17 cellular contexts compared by ENCODE assay signal in the genomic region with DNA sequence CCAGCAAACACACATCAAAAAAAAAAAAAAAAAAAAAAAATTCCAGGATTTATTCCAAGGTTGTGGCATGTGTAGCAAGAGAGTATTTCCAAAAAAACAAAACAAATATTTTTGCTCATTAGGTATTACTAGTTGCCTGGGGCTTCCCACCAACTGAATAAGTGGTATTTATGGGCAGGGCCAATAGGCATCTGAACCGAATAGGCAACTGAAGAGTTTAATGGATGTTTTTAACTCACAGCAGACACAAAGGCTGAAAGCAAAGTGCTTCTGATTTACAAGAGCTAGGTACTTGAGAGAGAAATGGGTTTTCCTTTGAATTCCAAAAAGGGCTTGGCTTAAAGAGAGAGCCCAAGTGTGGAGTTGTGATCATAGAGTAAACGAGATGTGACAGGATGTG. TPM values are rescaled to one million over a fixed set of nuclear protein-coding genes. Genes with fewer than 3 reads are reported as not detected.
A peak's percentile ranks its signal among the peaks of the same experiment; 100 is the strongest.
DNase-seq lines count a peak whose midpoint lies in the region; TF ChIP-seq lines count a peak whose summit lies in the region.
"Had no signal": no experiment of that assay in that cellular context is flagged by ENCODE, and none has a peak within 500 bp of the region (broad histone marks: within the 10 kb centered on the region; RNA-seq: fewer than 3 reads in every experiment).

No MANE protein-coding gene starts in this region.

- no peak for DNase-seq in activated CD4-positive, alpha-beta T cell treated with anti-CD3 and anti-CD28 coated beads, Interleukin-2, amount 10 ng/mL, durations not matched to agents 7 days and 5 days
- DNase-seq in activated CD4-positive, alpha-beta T cell treated with anti-CD3 and anti-CD28 coated beads for 1 hour = no peak
- DNase-seq in NCI-H2029 treated with DMSO at 0.1 percent for 48 hours (lab: John Stamatoyannopoulos, UW) = peak; percentile 14
- DNase-seq in spleen = no peak
- no peak for DNase-seq in kidney tubule cell (ENCODE audit: low spot score)
- DNase-seq in CD1c-positive myeloid dendritic cell (ENCODE audit: extremely low spot score) = no peak
- no peak for DNase-seq in adrenal gland
- DNase-seq: ACHN, DMS53, esophagus squamous epithelium, hippocampal formation, NCI-H146, SK-N-SH had no signal

- H3K9me3 Mint-ChIP-seq in activated CD4-positive, alpha-beta T cell treated with anti-CD3 and anti-CD28 coated beads, Interleukin-2, amount 10 ng/mL, durations not matched to agents 7 days and 5 days = no peaks in the 10 kb centered on the region
- no peaks in the 10 kb centered on the region for H3K9me3 Mint-ChIP-seq in activated naive CD8-positive, alpha-beta T cell (ENCODE audit: low read depth)

- peaks cover 75% of the 10 kb centered on the region for H3K4me1 Mint-ChIP-seq in activated CD4-positive, alpha-beta T cell treated with anti-CD3 and anti-CD28 coated beads, Interleukin-2, amount 10 ng/mL, durations not matched to agents 7 days and 5 days
- peaks cover 66% of the 10 kb centered on the region for H3K4me1 Mint-ChIP-seq in activated naive CD8-positive, alpha-beta T cell (ENCODE audit: low read depth)

- CTCF ChIA-PET in activated CD4-positive, alpha-beta T cell treated with anti-CD3 and anti-CD28 coated beads, Interleukin-2, amount 10 ng/mL, durations not matched to agents 7 days and 5 days (lab: Charles Lee) = no interaction called here

- TF ChIP-seq CTCF in spleen (IDR thresholded peaks at IDR 0.05 in 8 of 11, conservative IDR thresholded peaks at IDR 0.05 in 3 of 11) = no peak
- TF ChIP-seq CTCF in adrenal gland (IDR thresholded peaks at IDR 0.05) = no peak

- no peak overlapping the region for H3K4me3 Mint-ChIP-seq in activated CD4-positive, alpha-beta T cell treated with anti-CD3 and anti-CD28 coated beads, Interleukin-2, amount 10 ng/mL, durations not matched to agents 7 days and 5 days
- H3K4me3 Mint-ChIP-seq in activated naive CD8-positive, alpha-beta T cell = no peak overlapping the region

- POLR2A ChIA-PET in activated CD4-positive, alpha-beta T cell treated with anti-CD3 and anti-CD28 coated beads, Interleukin-2, amount 10 ng/mL, durations not matched to agents 7 days and 5 days (lab: Charles Lee) = no interaction called here

- intact Hi-C loops in spleen (cut with DNase I; ENCODE audit: low total_unique reads) (no loop called here), adrenal gland (cut with DNase I) (no loop called here)

- peak overlapping the region; percentile 90 for H3K27ac Mint-ChIP-seq in activated CD4-positive, alpha-beta T cell treated with anti-CD3 and anti-CD28 coated beads, Interleukin-2, amount 10 ng/mL, durations not matched to agents 7 days and 5 days
- H3K27ac Mint-ChIP-seq in activated naive CD8-positive, alpha-beta T cell = peak overlapping the region; percentile 86

- H3K4me3 ChIP-seq in spleen = no peak overlapping the region
- no peak overlapping the region for H3K4me3 ChIP-seq in adrenal gland
- H3K4me3 ChIP-seq: coronary artery, esophagus squamous epithelium, tibial nerve had no signal

- H3K27ac ChIP-seq in spleen (peak overlapping the region in 6 of 8 donors; percentile 19 to 80 (median 66)), adrenal gland (no peak overlapping the region)
- H3K27ac ChIP-seq: coronary artery, esophagus squamous epithelium had no signal

- peaks cover 0 to 52% (median 4%) of the 10 kb centered on the region in 6 donors for H3K36me3 ChIP-seq in spleen
- H3K36me3 ChIP-seq in adrenal gland (replicated peaks in 1 of 2) = no peaks in the 10 kb centered on the region

- H3K27me3 Mint-ChIP-seq in activated CD4-positive, alpha-beta T cell treated with anti-CD3 and anti-CD28 coated beads, Interleukin-2, amount 10 ng/mL, durations not matched to agents 7 days and 5 days = no peaks in the 10 kb centered on the region
- H3K27me3 Mint-ChIP-seq in activated naive CD8-positive, alpha-beta T cell = no peaks in the 10 kb centered on the region

- peaks cover 78% of the 10 kb centered on the region for H3K36me3 Mint-ChIP-seq in activated CD4-positive, alpha-beta T cell treated with anti-CD3 and anti-CD28 coated beads, Interleukin-2, amount 10 ng/mL, durations not matched to agents 7 days and 5 days (ENCODE audit: low read depth)
- peaks cover 9% of the 10 kb centered on the region for H3K36me3 Mint-ChIP-seq in activated naive CD8-positive, alpha-beta T cell

- H3K9me3 ChIP-seq in spleen (no peaks in the 10 kb centered on the region), adrenal gland (replicated peaks in 1 of 3) (no peaks in the 10 kb centered on the region)
- H3K9me3 ChIP-seq: esophagus squamous epithelium, SK-N-SH, tibial nerve had no signal

- TF ChIP-seq POLR2A in spleen (IDR thresholded peaks at IDR 0.05) (no peak), adrenal gland (IDR thresholded peaks at IDR 0.05) (no peak)

- H3K4me1 ChIP-seq in spleen = peaks cover 12 to 73% (median 44%) of the 10 kb centered on the region in 6 donors
- peaks cover 0 to 10% of the 10 kb centered on the region in 2 donors for H3K4me1 ChIP-seq in adrenal gland (replicated peaks in 1 of 2)

- H3K27me3 ChIP-seq in spleen (replicated peaks in 1 of 7) (no peaks in the 10 kb centered on the region), adrenal gland (no peaks in the 10 kb centered on the region)
- H3K27me3 ChIP-seq: esophagus squamous epithelium, tibial nerve had no signal

- WGBS in spleen, 5 donors = 33 to 62% (median 53%) methylated on average over 2 of the region's 2 CpGs
- WGBS in adrenal gland, 4 donors = 56 to 71% (median 65%) methylated on average over 2 of the region's 2 CpGs

RNA-seq across cellular contexts. Expression of a gene that starts 21.4 kb away (rescaled TPM):
- total RNA-seq in activated CD4-positive, alpha-beta T cell treated with anti-CD3 and anti-CD28 coated beads, Interleukin-2, amount 10 ng/mL, durations not matched to agents 7 days and 5 days = 10 to 100 TPM; 83.9 to 90.4 TPM
- 10 to 100 TPM; 35.1 to 52.3 (median 37.8) TPM for total RNA-seq in spleen
- 10 to 100 TPM in 1 of 3 donors, 1 to 10 TPM in 2; 5.0 to 13.9 (median 5.8) TPM for polyA plus RNA-seq in spleen
- 10 to 100 TPM in 5 of 8 donors, 1 to 10 TPM in 3; 4.4 to 16.1 (median 12.2) TPM for total RNA-seq in adrenal gland
- 10 to 100 TPM in 1 of 3 donors, 1 to 10 TPM in 2; 5.0 to 13.1 (median 7.9) TPM for polyA plus RNA-seq in adrenal gland

RNA-seq across cellular contexts. Expression of a gene that starts 49.9 kb away (rescaled TPM):
- total RNA-seq in activated CD4-positive, alpha-beta T cell treated with anti-CD3 and anti-CD28 coated beads, Interleukin-2, amount 10 ng/mL, durations not matched to agents 7 days and 5 days = 1 to 10 TPM; 1.0 to 1.2 TPM
- 10 to 100 TPM in 3 of 7 donors, 1 to 10 TPM in 4; 4.6 to 15.3 (median 7.3) TPM for total RNA-seq in spleen
- 1 to 10 TPM in 1 of 3 donors, under 1 TPM in 2; 0.37 to 1.6 (median 0.71) TPM for polyA plus RNA-seq in spleen
- 1 to 10 TPM in 5 of 8 donors, under 1 TPM in 2, not detected in 1; 0.48 to 3.7 (median 2.8) TPM for total RNA-seq in adrenal gland
- 1 to 10 TPM in 2 of 3 donors, under 1 TPM in 1; 0.98 to 3.9 (median 1.6) TPM for polyA plus RNA-seq in adrenal gland
- total RNA-seq: lung microvascular endothelial cell had no signal

Comparison
In these comparisons a context has a peak if more than half of its experiments do, and no peak if none do; other contexts are left out.
1. H3K27ac ChIP-seq: peak in spleen (6 of 8); none in adrenal gland (0 of 5).